In the genomic region with DNA sequence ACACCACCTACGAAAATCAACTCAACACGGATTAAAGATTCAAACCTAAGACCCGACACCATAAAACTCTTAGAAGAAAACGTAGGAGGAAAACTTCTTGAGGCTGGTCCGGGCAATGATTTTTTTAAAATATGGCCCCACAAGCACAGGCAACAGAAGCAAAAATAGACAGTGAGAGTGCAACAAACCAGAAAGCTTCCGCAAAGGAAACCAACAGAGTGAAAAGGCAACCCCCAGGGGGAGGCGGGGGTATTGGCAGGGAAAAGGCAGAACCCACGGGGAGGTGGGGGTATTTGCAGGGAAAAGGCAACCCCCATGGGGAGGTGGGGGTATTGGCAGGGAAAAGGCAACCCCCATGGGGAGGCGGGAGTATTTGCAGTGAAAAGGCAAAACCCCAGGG, we compare ENCODE assay signal across 14 cellular contexts. TPM values are rescaled to one million over a fixed set of nuclear protein-coding genes. Genes with fewer than 3 reads are reported as not detected.
DNase-seq lines count a peak whose midpoint lies in the region; ATAC-seq and TF ChIP-seq lines count a peak whose summit lies in the region.
"Had no signal": no experiment of that assay in that cellular context is flagged by ENCODE, and none has a peak within 500 bp of the region (broad histone marks: within the 10 kb centered on the region; RNA-seq: fewer than 3 reads in every experiment).

No MANE protein-coding gene starts in this region.

- intact Hi-C loops in activated B cell treated with CpG ODN at 0.5 μM for 24 hours (cut with micrococcal nuclease) (loop anchor here (5.0 kb wide), 1 partner anchor 37 kb away; no protein-coding TSS in a partner anchor), spleen (cut with DNase I; ENCODE audit: low total_unique reads) (no loop called here)

- H3K27me3 Mint-ChIP-seq in activated T-cell treated with anti-CD3 and anti-CD28 coated beads, Interleukin-2, amount 50 U/mL, for 4 hours (ENCODE audit: low read depth), result peaks cover 2% of the 10 kb centered on the region
- H3K27me3 Mint-ChIP-seq in activated B cell treated with CpG ODN at 0.5 μM for 24 hours, result no peaks in the 10 kb centered on the region

- H3K27ac ChIP-seq in spleen, result peak overlapping the region in 6 of 8 donors; percentile 51 to 82 (median 66)
- H3K27ac ChIP-seq: prostate gland, SJSA1 had no signal

- peak overlapping the region; percentile 53 for H3K4me3 Mint-ChIP-seq in activated T-cell treated with anti-CD3 and anti-CD28 coated beads, Interleukin-2, amount 50 U/mL, for 4 hours
- peak overlapping the region; percentile 77 for H3K4me3 Mint-ChIP-seq in activated B cell treated with CpG ODN at 0.5 μM for 24 hours

- TF ChIP-seq CTCF in activated B cell treated with CpG ODN at 0.5 μM for 24 hours (IDR thresholded peaks at IDR 0.05) (no peak), spleen (IDR thresholded peaks at IDR 0.05 in 8 of 11, conservative IDR thresholded peaks at IDR 0.05 in 3 of 11) (no peak)

- H3K9me3 ChIP-seq in spleen, result no peaks in the 10 kb centered on the region
- H3K9me3 ChIP-seq: prostate gland, SJSA1 had no signal

- H3K4me1 Mint-ChIP-seq in activated T-cell treated with anti-CD3 and anti-CD28 coated beads, Interleukin-2, amount 50 U/mL, for 4 hours (ENCODE audit: low read depth), result peaks cover 38% of the 10 kb centered on the region
- H3K4me1 Mint-ChIP-seq in activated B cell treated with CpG ODN at 0.5 μM for 24 hours, result peaks cover 63% of the 10 kb centered on the region

- 8 to 15% (median 11%) methylated on average over 9 of the region's 9 CpGs for WGBS in spleen, 5 donors

- H3K4me1 ChIP-seq in spleen, result peaks cover 3 to 73% (median 31%) of the 10 kb centered on the region in 6 donors
- H3K4me1 ChIP-seq: prostate gland, SJSA1 had no signal

- H3K36me3 ChIP-seq in spleen, result no peaks in the 10 kb centered on the region
- H3K36me3 ChIP-seq: prostate gland, SJSA1 had no signal

- H3K27me3 ChIP-seq in spleen (replicated peaks in 1 of 7), result peaks cover 0 to 35% (median 0%) of the 10 kb centered on the region in 7 donors
- H3K27me3 ChIP-seq: SJSA1 had no signal

- peak in 1 of 2 donors; percentile 44 for ATAC-seq in activated T-cell treated with anti-CD3 and anti-CD28 coated beads, Interleukin-2, amount 50 U/mL, for 4 hours
- ATAC-seq in HG03196 (IDR thresholded peaks at IDR 0.05; ENCODE audit: unreplicated experiment) (peak; percentile 46), activated B cell treated with CpG ODN at 0.5 μM for 24 hours (ENCODE audit: low read depth) (peak; percentile 66), GM18517 (IDR thresholded peaks at IDR 0.05; ENCODE audit: unreplicated experiment) (no peak)

- CTCF ChIA-PET in activated B cell treated with CpG ODN at 0.5 μM for 24 hours (lab: Charles Lee), result interaction anchor here (1.0 to 1.2 kb wide), 2 partner anchors 30 to 54 kb away, joined by 4 to 6 read pairs; no protein-coding TSS in a partner anchor

- no peaks in the 10 kb centered on the region for H3K36me3 Mint-ChIP-seq in activated T-cell treated with anti-CD3 and anti-CD28 coated beads, Interleukin-2, amount 50 U/mL, for 4 hours (ENCODE audit: insufficient read depth)
- no peaks in the 10 kb centered on the region for H3K36me3 Mint-ChIP-seq in activated B cell treated with CpG ODN at 0.5 μM for 24 hours (ENCODE audit: low read depth)

- peak overlapping the region in 1 of 8 donors; percentile 7 for H3K4me3 ChIP-seq in spleen
- H3K4me3 ChIP-seq: prostate gland, SJSA1 had no signal

- no peaks in the 10 kb centered on the region for H3K9me3 Mint-ChIP-seq in activated T-cell treated with anti-CD3 and anti-CD28 coated beads, Interleukin-2, amount 50 U/mL, for 4 hours
- no peaks in the 10 kb centered on the region for H3K9me3 Mint-ChIP-seq in activated B cell treated with CpG ODN at 0.5 μM for 24 hours

- TF ChIP-seq POLR2A in spleen (IDR thresholded peaks at IDR 0.05), result no peak

- H3K27ac Mint-ChIP-seq in activated B cell treated with CpG ODN at 0.5 μM for 24 hours, result peak overlapping the region; percentile 96

- POLR2A ChIA-PET in activated B cell treated with CpG ODN at 0.5 μM for 24 hours (lab: Charles Lee), result interaction anchor here (0.6 to 2.1 kb wide), 8 partner anchors 13 to 303 kb away, joined by 4 to 20 read pairs (median 4); no protein-coding TSS in a partner anchor

- DNase-seq in activated T-cell treated with anti-CD3 and anti-CD28 coated beads, Interleukin-2, amount 50 U/mL, for 4 hours, result no peak
- no peak for DNase-seq in activated T-cell treated with anti-CD3 and anti-CD28 coated beads, Interleukin-2, amount 50 U/mL, for 48 hours
- DNase-seq in activated B cell treated with CpG ODN at 0.5 μM for 24 hours (no peak), spleen (peak; percentile 61), NCI-H446 (lab: John Stamatoyannopoulos, UW) (no peak), NCI-H2081 (lab: John Stamatoyannopoulos, UW) (no peak)
- DNase-seq: activated naive CD4-positive, alpha-beta T cell treated with anti-CD3 and anti-CD28 coated beads, Interleukin-2, amount 50 U/mL, for 16 hours; NCI-H1092 treated with DMSO at 0.1 percent for 48 hours; NCI-H774; stimulated activated CD8-positive, alpha-beta memory T cell treated with anti-CD3 and anti-CD28 coated beads, Interleukin-4, amount 100 ng/mL, for 48 hours had no signal

RNA-seq across cellular contexts. Expression of a gene that starts 20.5 kb away (rescaled TPM):
- total RNA-seq in activated T-cell treated with anti-CD3 and anti-CD28 coated beads, Interleukin-2, amount 50 U/mL, for 4 hours, result 100 to 1,000 TPM in 2 of 3 donors, 10 to 100 TPM in 1; 95.8 to 112 (median 104) TPM
- total RNA-seq in activated B cell treated with CpG ODN at 0.5 μM for 24 hours (50.3 and 58.7 TPM in 2 replicates), spleen (100 to 1,000 TPM in 1 of 7 donors, 10 to 100 TPM in 6; 28.3 to 161 (median 60.4) TPM)
- 10 to 100 TPM; 14.3 to 40.3 (median 22.3) TPM for polyA plus RNA-seq in spleen
